In the genomic region with DNA sequence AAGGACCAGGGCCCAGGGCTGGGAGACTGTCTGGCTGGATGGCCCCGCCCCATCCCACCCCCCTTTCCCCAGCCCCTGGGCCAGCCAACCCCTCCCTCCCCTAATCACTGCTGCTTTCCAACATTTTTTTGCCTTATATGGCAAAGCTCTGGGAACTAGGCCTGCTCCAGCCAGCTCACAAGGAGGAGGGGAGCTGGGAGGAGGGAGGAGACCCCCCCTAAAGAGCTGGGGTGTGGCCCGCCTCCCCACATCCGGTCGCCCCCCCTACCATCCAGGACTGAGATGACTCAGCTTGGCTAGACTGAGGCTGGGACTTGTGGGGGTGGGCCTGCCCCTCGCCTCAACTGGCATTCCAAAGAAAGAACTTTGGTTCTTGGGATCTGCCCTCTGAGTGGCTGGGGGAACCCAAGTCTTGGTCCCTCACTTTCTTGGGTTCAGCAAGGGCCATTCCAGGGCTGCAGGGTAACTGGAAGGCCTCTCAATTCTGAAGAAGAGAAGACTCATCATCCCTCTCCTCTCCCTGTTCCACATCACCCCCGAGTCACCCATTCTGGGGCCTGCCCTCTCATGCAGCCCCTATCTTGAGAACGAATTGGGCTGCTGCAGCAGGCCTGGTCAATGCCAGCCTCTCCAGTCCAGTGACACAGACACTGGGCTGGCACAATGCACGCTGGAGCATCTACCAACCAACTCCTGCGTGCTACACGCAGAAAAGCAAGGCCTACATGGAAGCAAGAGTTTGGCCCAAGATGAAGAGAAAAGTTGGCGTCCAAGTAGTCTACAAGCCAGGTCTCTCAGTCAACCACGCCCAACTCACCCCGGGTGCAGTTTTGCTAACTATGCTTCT, we compare ENCODE assay signal across 1 cellular context.
TF ChIP-seq lines count a peak whose summit lies in the region.

No MANE protein-coding gene starts in this region.

TF ChIP-seq in K562, 482 proteins besides CTCF, POLR2A, EP300 and RAD21 (continued from another document and continues in another):
- TF ChIP-seq, protein P1, sequence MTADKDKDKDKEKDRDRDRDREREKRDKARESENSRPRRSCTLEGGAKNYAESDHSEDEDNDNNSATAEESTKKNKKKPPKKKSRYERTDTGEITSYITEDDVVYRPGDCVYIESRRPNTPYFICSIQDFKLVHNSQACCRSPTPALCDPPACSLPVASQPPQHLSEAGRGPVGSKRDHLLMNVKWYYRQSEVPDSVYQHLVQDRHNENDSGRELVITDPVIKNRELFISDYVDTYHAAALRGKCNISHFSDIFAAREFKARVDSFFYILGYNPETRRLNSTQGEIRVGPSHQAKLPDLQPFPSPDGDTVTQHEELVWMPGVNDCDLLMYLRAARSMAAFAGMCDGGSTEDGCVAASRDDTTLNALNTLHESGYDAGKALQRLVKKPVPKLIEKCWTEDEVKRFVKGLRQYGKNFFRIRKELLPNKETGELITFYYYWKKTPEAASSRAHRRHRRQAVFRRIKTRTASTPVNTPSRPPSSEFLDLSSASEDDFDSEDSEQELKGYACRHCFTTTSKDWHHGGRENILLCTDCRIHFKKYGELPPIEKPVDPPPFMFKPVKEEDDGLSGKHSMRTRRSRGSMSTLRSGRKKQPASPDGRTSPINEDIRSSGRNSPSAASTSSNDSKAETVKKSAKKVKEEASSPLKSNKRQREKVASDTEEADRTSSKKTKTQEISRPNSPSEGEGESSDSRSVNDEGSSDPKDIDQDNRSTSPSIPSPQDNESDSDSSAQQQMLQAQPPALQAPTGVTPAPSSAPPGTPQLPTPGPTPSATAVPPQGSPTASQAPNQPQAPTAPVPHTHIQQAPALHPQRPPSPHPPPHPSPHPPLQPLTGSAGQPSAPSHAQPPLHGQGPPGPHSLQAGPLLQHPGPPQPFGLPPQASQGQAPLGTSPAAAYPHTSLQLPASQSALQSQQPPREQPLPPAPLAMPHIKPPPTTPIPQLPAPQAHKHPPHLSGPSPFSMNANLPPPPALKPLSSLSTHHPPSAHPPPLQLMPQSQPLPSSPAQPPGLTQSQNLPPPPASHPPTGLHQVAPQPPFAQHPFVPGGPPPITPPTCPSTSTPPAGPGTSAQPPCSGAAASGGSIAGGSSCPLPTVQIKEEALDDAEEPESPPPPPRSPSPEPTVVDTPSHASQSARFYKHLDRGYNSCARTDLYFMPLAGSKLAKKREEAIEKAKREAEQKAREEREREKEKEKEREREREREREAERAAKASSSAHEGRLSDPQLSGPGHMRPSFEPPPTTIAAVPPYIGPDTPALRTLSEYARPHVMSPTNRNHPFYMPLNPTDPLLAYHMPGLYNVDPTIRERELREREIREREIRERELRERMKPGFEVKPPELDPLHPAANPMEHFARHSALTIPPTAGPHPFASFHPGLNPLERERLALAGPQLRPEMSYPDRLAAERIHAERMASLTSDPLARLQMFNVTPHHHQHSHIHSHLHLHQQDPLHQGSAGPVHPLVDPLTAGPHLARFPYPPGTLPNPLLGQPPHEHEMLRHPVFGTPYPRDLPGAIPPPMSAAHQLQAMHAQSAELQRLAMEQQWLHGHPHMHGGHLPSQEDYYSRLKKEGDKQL (CRISPR knock-in tag; IDR thresholded peaks at IDR 0.05; ENCODE audit: borderline replicate concordance), result no peak
- no peak for TF ChIP-seq GATA2 (CRISPR knock-in tag; IDR thresholded peaks at IDR 0.05)
- TF ChIP-seq ZNF408 (CRISPR knock-in tag; IDR thresholded peaks at IDR 0.05; ENCODE audit: low read depth), result no peak
- TF ChIP-seq, protein P2, sequence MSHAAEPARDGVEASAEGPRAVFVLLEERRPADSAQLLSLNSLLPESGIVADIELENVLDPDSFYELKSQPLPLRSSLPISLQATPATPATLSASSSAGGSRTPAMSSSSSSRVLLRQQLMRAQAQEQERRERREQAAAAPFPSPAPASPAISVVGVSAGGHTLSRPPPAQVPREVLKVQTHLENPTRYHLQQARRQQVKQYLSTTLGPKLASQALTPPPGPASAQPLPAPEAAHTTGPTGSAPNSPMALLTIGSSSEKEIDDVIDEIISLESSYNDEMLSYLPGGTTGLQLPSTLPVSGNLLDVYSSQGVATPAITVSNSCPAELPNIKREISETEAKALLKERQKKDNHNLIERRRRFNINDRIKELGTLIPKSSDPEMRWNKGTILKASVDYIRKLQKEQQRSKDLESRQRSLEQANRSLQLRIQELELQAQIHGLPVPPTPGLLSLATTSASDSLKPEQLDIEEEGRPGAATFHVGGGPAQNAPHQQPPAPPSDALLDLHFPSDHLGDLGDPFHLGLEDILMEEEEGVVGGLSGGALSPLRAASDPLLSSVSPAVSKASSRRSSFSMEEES (CRISPR knock-in tag; IDR thresholded peaks at IDR 0.05), result no peak
- TF ChIP-seq CC2D1A (IDR thresholded peaks at IDR 0.05), result no peak
- no peak for TF ChIP-seq RUNX1 (IDR thresholded peaks at IDR 0.05; ENCODE audit: low read depth)
- TF ChIP-seq MXI1 (IDR thresholded peaks at IDR 0.05; ENCODE audit: low read depth, low read length), result no peak
- no peak for TF ChIP-seq THRAP3 (IDR thresholded peaks at IDR 0.05; ENCODE audit: borderline replicate concordance)
- no peak for TF ChIP-seq JUNB (CRISPR knock-in tag; conservative IDR thresholded peaks at IDR 0.05)
- no peak for TF ChIP-seq L3MBTL2 (IDR thresholded peaks at IDR 0.05)
- peak; percentile 95 for TF ChIP-seq ETV1 (tag; conservative IDR thresholded peaks at IDR 0.05; ENCODE audit: low read depth)
- TF ChIP-seq CXXC5 (CRISPR knock-in tag; IDR thresholded peaks at IDR 0.05), result no peak
- TF ChIP-seq BRD9 (IDR thresholded peaks at IDR 0.05; ENCODE audit: low read depth, partially characterized antibody), result peak; percentile 75
- no peak for TF ChIP-seq POLR2G (IDR thresholded peaks at IDR 0.05; ENCODE audit: low read depth, low read length)
- peak; percentile 21 to 41; a peak in 3 of 4 replicates for TF ChIP-seq MAZ (CRISPR knock-in tag; conservative IDR thresholded peaks at IDR 0.05 in 1 of 2, IDR thresholded peaks at IDR 0.05 in 1 of 2)
- no peak for TF ChIP-seq SLC30A9 (CRISPR knock-in tag; IDR thresholded peaks at IDR 0.05)
- TF ChIP-seq ZEB2 (IDR thresholded peaks at IDR 0.05), result no peak
- 0 out of 2 replicates have a peak, but pooled peaks have one; percentile 24 for TF ChIP-seq PML (IDR thresholded peaks at IDR 0.05; ENCODE audit: low read length)
- no peak for TF ChIP-seq EZH2 (IDR thresholded peaks at IDR 0.05; ENCODE audit: borderline replicate concordance, low read depth, low read length)
- TF ChIP-seq, protein P3, sequence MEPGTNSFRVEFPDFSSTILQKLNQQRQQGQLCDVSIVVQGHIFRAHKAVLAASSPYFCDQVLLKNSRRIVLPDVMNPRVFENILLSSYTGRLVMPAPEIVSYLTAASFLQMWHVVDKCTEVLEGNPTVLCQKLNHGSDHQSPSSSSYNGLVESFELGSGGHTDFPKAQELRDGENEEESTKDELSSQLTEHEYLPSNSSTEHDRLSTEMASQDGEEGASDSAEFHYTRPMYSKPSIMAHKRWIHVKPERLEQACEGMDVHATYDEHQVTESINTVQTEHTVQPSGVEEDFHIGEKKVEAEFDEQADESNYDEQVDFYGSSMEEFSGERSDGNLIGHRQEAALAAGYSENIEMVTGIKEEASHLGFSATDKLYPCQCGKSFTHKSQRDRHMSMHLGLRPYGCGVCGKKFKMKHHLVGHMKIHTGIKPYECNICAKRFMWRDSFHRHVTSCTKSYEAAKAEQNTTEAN (CRISPR knock-in tag; IDR thresholded peaks at IDR 0.05), result no peak
- no peak for TF ChIP-seq TAF7 (tag; IDR thresholded peaks at IDR 0.05)
- TF ChIP-seq ZC3H8 (IDR thresholded peaks at IDR 0.05), result no peak
- TF ChIP-seq, protein P4, sequence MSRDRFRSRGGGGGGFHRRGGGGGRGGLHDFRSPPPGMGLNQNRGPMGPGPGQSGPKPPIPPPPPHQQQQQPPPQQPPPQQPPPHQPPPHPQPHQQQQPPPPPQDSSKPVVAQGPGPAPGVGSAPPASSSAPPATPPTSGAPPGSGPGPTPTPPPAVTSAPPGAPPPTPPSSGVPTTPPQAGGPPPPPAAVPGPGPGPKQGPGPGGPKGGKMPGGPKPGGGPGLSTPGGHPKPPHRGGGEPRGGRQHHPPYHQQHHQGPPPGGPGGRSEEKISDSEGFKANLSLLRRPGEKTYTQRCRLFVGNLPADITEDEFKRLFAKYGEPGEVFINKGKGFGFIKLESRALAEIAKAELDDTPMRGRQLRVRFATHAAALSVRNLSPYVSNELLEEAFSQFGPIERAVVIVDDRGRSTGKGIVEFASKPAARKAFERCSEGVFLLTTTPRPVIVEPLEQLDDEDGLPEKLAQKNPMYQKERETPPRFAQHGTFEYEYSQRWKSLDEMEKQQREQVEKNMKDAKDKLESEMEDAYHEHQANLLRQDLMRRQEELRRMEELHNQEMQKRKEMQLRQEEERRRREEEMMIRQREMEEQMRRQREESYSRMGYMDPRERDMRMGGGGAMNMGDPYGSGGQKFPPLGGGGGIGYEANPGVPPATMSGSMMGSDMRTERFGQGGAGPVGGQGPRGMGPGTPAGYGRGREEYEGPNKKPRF (IDR thresholded peaks at IDR 0.05; ENCODE audit: low read depth, low read length), result no peak
- TF ChIP-seq ZNF12 (CRISPR knock-in tag; IDR thresholded peaks at IDR 0.05), result no peak
- TF ChIP-seq, protein P5, sequence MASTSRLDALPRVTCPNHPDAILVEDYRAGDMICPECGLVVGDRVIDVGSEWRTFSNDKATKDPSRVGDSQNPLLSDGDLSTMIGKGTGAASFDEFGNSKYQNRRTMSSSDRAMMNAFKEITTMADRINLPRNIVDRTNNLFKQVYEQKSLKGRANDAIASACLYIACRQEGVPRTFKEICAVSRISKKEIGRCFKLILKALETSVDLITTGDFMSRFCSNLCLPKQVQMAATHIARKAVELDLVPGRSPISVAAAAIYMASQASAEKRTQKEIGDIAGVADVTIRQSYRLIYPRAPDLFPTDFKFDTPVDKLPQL (IDR thresholded peaks at IDR 0.05; ENCODE audit: extremely low read depth, insufficient read length), result no peak
- TF ChIP-seq ZNF431 (CRISPR knock-in tag; IDR thresholded peaks at IDR 0.05), result no peak
- TF ChIP-seq PCBP1 (IDR thresholded peaks at IDR 0.05; ENCODE audit: low read depth, low read length, poor library complexity, severe bottlenecking), result no peak
- TF ChIP-seq, protein P6, sequence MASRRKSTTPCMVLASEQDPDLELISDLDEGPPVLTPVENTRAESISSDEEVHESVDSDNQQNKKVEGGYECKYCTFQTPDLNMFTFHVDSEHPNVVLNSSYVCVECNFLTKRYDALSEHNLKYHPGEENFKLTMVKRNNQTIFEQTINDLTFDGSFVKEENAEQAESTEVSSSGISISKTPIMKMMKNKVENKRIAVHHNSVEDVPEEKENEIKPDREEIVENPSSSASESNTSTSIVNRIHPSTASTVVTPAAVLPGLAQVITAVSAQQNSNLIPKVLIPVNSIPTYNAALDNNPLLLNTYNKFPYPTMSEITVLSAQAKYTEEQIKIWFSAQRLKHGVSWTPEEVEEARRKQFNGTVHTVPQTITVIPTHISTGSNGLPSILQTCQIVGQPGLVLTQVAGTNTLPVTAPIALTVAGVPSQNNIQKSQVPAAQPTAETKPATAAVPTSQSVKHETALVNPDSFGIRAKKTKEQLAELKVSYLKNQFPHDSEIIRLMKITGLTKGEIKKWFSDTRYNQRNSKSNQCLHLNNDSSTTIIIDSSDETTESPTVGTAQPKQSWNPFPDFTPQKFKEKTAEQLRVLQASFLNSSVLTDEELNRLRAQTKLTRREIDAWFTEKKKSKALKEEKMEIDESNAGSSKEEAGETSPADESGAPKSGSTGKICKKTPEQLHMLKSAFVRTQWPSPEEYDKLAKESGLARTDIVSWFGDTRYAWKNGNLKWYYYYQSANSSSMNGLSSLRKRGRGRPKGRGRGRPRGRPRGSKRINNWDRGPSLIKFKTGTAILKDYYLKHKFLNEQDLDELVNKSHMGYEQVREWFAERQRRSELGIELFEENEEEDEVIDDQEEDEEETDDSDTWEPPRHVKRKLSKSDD (conservative IDR thresholded peaks at IDR 0.05; ENCODE audit: low read length), result no peak
- no peak for TF ChIP-seq CBX3 (IDR thresholded peaks at IDR 0.05; ENCODE audit: borderline replicate concordance in 1 of 2, low read length in 2 of 2)
- TF ChIP-seq SRF (CRISPR knock-in tag; IDR thresholded peaks at IDR 0.05), result peak; percentile 95 to 98
- TF ChIP-seq SMAD4 (CRISPR knock-in tag; conservative IDR thresholded peaks at IDR 0.05), result peak; percentile 72
- TF ChIP-seq GTF2E2 (tag; IDR thresholded peaks at IDR 0.05), result no peak
- TF ChIP-seq ZNF384 (IDR thresholded peaks at IDR 0.05; ENCODE audit: low read depth, low read length), result no peak
- TF ChIP-seq, protein P7, sequence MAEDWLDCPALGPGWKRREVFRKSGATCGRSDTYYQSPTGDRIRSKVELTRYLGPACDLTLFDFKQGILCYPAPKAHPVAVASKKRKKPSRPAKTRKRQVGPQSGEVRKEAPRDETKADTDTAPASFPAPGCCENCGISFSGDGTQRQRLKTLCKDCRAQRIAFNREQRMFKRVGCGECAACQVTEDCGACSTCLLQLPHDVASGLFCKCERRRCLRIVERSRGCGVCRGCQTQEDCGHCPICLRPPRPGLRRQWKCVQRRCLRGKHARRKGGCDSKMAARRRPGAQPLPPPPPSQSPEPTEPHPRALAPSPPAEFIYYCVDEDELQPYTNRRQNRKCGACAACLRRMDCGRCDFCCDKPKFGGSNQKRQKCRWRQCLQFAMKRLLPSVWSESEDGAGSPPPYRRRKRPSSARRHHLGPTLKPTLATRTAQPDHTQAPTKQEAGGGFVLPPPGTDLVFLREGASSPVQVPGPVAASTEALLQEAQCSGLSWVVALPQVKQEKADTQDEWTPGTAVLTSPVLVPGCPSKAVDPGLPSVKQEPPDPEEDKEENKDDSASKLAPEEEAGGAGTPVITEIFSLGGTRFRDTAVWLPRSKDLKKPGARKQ (CRISPR knock-in tag; IDR thresholded peaks at IDR 0.05), result no peak
- no peak for TF ChIP-seq HOXB6 (CRISPR knock-in tag; IDR thresholded peaks at IDR 0.05; ENCODE audit: borderline replicate concordance)
- TF ChIP-seq, protein P8, sequence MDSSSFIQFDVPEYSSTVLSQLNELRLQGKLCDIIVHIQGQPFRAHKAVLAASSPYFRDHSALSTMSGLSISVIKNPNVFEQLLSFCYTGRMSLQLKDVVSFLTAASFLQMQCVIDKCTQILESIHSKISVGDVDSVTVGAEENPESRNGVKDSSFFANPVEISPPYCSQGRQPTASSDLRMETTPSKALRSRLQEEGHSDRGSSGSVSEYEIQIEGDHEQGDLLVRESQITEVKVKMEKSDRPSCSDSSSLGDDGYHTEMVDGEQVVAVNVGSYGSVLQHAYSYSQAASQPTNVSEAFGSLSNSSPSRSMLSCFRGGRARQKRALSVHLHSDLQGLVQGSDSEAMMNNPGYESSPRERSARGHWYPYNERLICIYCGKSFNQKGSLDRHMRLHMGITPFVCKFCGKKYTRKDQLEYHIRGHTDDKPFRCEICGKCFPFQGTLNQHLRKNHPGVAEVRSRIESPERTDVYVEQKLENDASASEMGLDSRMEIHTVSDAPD (CRISPR knock-in tag; IDR thresholded peaks at IDR 0.05), result no peak
- TF ChIP-seq PCBP2 (IDR thresholded peaks at IDR 0.05; ENCODE audit: low read depth, low read length, poor library complexity, severe bottlenecking), result no peak
- peak; percentile 33; the same call in 1 of the 2 replicates for TF ChIP-seq ATF7 (IDR thresholded peaks at IDR 0.05)
- TF ChIP-seq, protein P9, sequence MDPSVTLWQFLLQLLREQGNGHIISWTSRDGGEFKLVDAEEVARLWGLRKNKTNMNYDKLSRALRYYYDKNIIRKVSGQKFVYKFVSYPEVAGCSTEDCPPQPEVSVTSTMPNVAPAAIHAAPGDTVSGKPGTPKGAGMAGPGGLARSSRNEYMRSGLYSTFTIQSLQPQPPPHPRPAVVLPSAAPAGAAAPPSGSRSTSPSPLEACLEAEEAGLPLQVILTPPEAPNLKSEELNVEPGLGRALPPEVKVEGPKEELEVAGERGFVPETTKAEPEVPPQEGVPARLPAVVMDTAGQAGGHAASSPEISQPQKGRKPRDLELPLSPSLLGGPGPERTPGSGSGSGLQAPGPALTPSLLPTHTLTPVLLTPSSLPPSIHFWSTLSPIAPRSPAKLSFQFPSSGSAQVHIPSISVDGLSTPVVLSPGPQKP (CRISPR knock-in tag; IDR thresholded peaks at IDR 0.05), result no peak
- TF ChIP-seq ZNF436 (CRISPR knock-in tag; IDR thresholded peaks at IDR 0.05), result no peak
- TF ChIP-seq ZZZ3 (IDR thresholded peaks at IDR 0.05), result no peak
- no peak for TF ChIP-seq CBFA2T2 (conservative IDR thresholded peaks at IDR 0.05)
- TF ChIP-seq ARID1B (IDR thresholded peaks at IDR 0.05), result peak; percentile 53
- TF ChIP-seq CREM (IDR thresholded peaks at IDR 0.05; ENCODE audit: low read depth), result 0 out of 2 replicates have a peak, but pooled peaks have one; percentile 38
